ENCODE assay signal across 22 cellular contexts in genomic region chr1:184181044-184181443, GRCh38.
A peak's percentile ranks its signal among the peaks of the same experiment; 100 is the strongest.
DNase-seq lines count a peak whose midpoint lies in the region; ATAC-seq and TF ChIP-seq lines count a peak whose summit lies in the region.
"Had no signal": no experiment of that assay in that cellular context is flagged by ENCODE, and none has a peak within 500 bp of the region (broad histone marks: within the 10 kb centered on the region; RNA-seq: fewer than 3 reads in every experiment).

No MANE protein-coding gene starts in this region.

- intact Hi-C loops in lower lobe of right lung (cut with DNase I) (no loop called here), vagina (cut with DNase I) (no loop called here)

- ATAC-seq in lower lobe of right lung, result peak; percentile 67 to 68
- ATAC-seq: GM12878 had no signal

- H3K27ac ChIP-seq in lower lobe of right lung (no peak overlapping the region), vagina (no peak overlapping the region)
- H3K27ac ChIP-seq: BLaER1 had no signal

- H3K9me3 ChIP-seq in lower lobe of right lung (no peaks in the 10 kb centered on the region), vagina (no peaks in the 10 kb centered on the region)
- H3K9me3 ChIP-seq: BE2C, BLaER1 had no signal

- no peak for TF ChIP-seq POLR2A in vagina (IDR thresholded peaks at IDR 0.05)

- H3K4me1 ChIP-seq in lower lobe of right lung (peaks cover 4% of the 10 kb centered on the region), vagina (no peaks in the 10 kb centered on the region)
- H3K4me1 ChIP-seq: BE2C, BLaER1 had no signal

- no peak overlapping the region for H3K4me3 ChIP-seq in lower lobe of right lung
- H3K4me3 ChIP-seq in vagina, result no peak overlapping the region
- H3K4me3 ChIP-seq: BLaER1, GM12878 had no signal

- peak; percentile 63 for DNase-seq in NCI-H524 treated with DMSO at 0.1 percent for 48 hours (lab: John Stamatoyannopoulos, UW)
- no peak for DNase-seq in lower lobe of right lung
- no peak for DNase-seq in glomerular visceral epithelial cell (ENCODE audit: extremely low spot score)
- no peak for DNase-seq in vagina (ENCODE audit: extremely low spot score in 2 of 2)
- no peak for DNase-seq in KG1 (lab: John Stamatoyannopoulos, UW)
- DNase-seq: 8988T; ACHN; BE2C; C1 segment of cervical spinal cord; CD4-positive, alpha-beta memory T cell; CD4-positive, CD25-positive, alpha-beta regulatory T cell; CD8-positive, alpha-beta memory T cell; COR-L47; DMS 273 treated with DMSO at 0.1 percent for 48 hours; DMS153; DMS53; DMS79; DND-41; EL; GDM1 had no signal

- TF ChIP-seq CTCF in lower lobe of right lung (IDR thresholded peaks at IDR 0.05), result no peak
- TF ChIP-seq CTCF in vagina (IDR thresholded peaks at IDR 0.05), result no peak

- H3K36me3 ChIP-seq in lower lobe of right lung (no peaks in the 10 kb centered on the region), vagina (no peaks in the 10 kb centered on the region)
- H3K36me3 ChIP-seq: BE2C, BLaER1 had no signal

- no peaks in the 10 kb centered on the region for H3K27me3 ChIP-seq in lower lobe of right lung (ENCODE audit: low read depth)
- H3K27me3 ChIP-seq in vagina, result no peaks in the 10 kb centered on the region
- H3K27me3 ChIP-seq: BE2C, BLaER1 had no signal
